ENCODE assay signal across 22 cellular contexts in genomic region chr5:60797482-60798153, GRCh38. TPM values are rescaled to one million over a fixed set of nuclear protein-coding genes. Genes with fewer than 3 reads are reported as not detected.
DNase-seq lines count a peak whose midpoint lies in the region; ATAC-seq and FAIRE-seq lines count a peak whose summit lies in the region.
"Had no signal": no experiment of that assay in that cellular context is flagged by ENCODE, and none has a peak within 500 bp of the region (broad histone marks: within the 10 kb centered on the region; RNA-seq: fewer than 3 reads in every experiment).

No MANE protein-coding gene starts in this region.

- H3K27me3 ChIP-seq in HUES64 (ENCODE audit: insufficient read depth, low read length): no peaks in the 10 kb centered on the region

- H3K36me3 ChIP-seq in ES-I3 (ENCODE audit: insufficient read depth, low read length) (no peaks in the 10 kb centered on the region), HUES64 (ENCODE audit: insufficient read depth, low read length) (no peaks in the 10 kb centered on the region)

- H3K9ac ChIP-seq in ES-I3 (ENCODE audit: low read depth, low read length) (peak overlapping the region; percentile 17; the same call in 1 of the 2 replicates), HUES64 (ENCODE audit: low read depth, low read length) (no peak overlapping the region)

- H3K27ac ChIP-seq in HUES64 (ENCODE audit: low read depth, low read length): peak overlapping the region; percentile 60; the same call in 1 of the 2 replicates

- peak overlapping the region; percentile 35 for H3K4me3 ChIP-seq in HUES64 (ENCODE audit: low read length)

- peak; percentile 57 for DNase-seq in iPS DF 19.7 (ENCODE audit: low read depth, low spot score)
- peak; percentile 17 for DNase-seq in medulla oblongata (ENCODE audit: extremely low spot score)
- DNase-seq in NCI-H1930 (lab: John Stamatoyannopoulos, UW): no peak
- DNase-seq in H4 (ENCODE audit: low spot score): no peak
- DNase-seq in GM19239 (ENCODE audit: insufficient read length, low spot score): no peak
- DNase-seq: AML-193; CD8-positive, alpha-beta T cell; GDM1; KG1; NCI-H1092 treated with DMSO at 0.1 percent for 48 hours; NCI-H146; NCI-H2029 treated with DMSO at 0.1 percent for 48 hours; NCI-H226; NCI-H524; NCI-H82; OCI-M1; Right ventricle myocardium superior had no signal

- 22% methylated on average over 6 of the region's 6 CpGs for WGBS in HUES64

- H3K4me1 ChIP-seq in ES-I3 (ENCODE audit: insufficient read depth, low read length) (peaks cover 18% of the 10 kb centered on the region), HUES64 (ENCODE audit: insufficient read depth, low read length) (peaks cover 22% of the 10 kb centered on the region)

- ATAC-seq in HG03196 (IDR thresholded peaks at IDR 0.05; ENCODE audit: unreplicated experiment): no peak
- ATAC-seq: CD8-positive, alpha-beta T cell; HCT116 had no signal

- no peak for FAIRE-seq in GM19239 (lab: Jason Lieb, UNC)
- FAIRE-seq: GM18507 had no signal

- H3K9me3 ChIP-seq in ES-I3 (ENCODE audit: control insufficient read depth, insufficient read depth, low read length) (no peaks in the 10 kb centered on the region), HUES64 (ENCODE audit: insufficient read depth, low read depth, low read length) (no peaks in the 10 kb centered on the region)

RNA-seq across cellular contexts. Expression of gene ELOVL7, which starts 46.5 kb away (rescaled TPM):
- polyA plus RNA-seq in HUES64 (2013, experiment 1 of 2): 1.9 TPM
- 2.9 TPM for polyA plus RNA-seq in HUES64 (2013, experiment 2 of 2)
- 8.6 and 10.4 TPM in 2 replicates for total RNA-seq in H4 (2014; rRNA removed; shearing (Covaris generic))
- total RNA-seq: CD8-positive, alpha-beta T cell had no signal

Comparison
In these comparisons a context has a peak if more than half of its experiments do, and no peak if none do; other contexts are left out.
1. DNase-seq: peak in iPS DF 19.7 (single experiment) and medulla oblongata (single experiment); none in NCI-H1930 (0 of 2), H4 (single experiment) and GM19239 (single experiment).